40 cellular contexts compared by ENCODE assay signal in genomic region chr22:47656806-47657205, GRCh38.
"Had no signal": no experiment of that assay in that cellular context is flagged by ENCODE, and none has a peak within 500 bp of the region (broad histone marks: within the 10 kb centered on the region; RNA-seq: fewer than 3 reads in every experiment).

No MANE protein-coding gene starts in this region.

- H3K9me3 ChIP-seq: adrenal gland, ascending aorta, body of pancreas had no signal

- H3K36me3 ChIP-seq: adrenal gland, ascending aorta, brain microvascular endothelial cell, breast epithelium, cardiac muscle cell had no signal

- H3K27ac Mint-ChIP-seq: activated naive CD4-positive, alpha-beta T cell treated with anti-CD3 and anti-CD28 coated beads for 36 hours; activated naive CD4-positive, alpha-beta T cell treated with anti-CD3 and anti-CD28 coated beads, Interleukin-2, amount 10 ng/mL, durations not matched to agents 7 days and 5 days; activated naive CD4-positive, alpha-beta T cell treated with anti-CD3 and anti-CD28 coated beads, Interleukin-2, amount 50 U/mL, for 24 hours; activated naive CD4-positive, alpha-beta T cell treated with anti-CD3 and anti-CD28 coated beads, Interleukin-2, amount 50 U/mL, for 72 hours; activated naive CD8-positive, alpha-beta T cell; activated naive CD8-positive, alpha-beta T cell treated with anti-CD3 and anti-CD28 coated beads for 36 hours; activated naive CD8-positive, alpha-beta T cell treated with anti-CD3 and anti-CD28 coated beads, Interleukin-2, amount 10 ng/mL, durations not matched to agents 7 days and 5 days; activated naive CD8-positive, alpha-beta T cell treated with anti-CD3 and anti-CD28 coated beads, Interleukin-2, amount 50 U/mL, for 24 hours; activated T-cell treated with anti-CD3 and anti-CD28 coated beads, Interleukin-2, amount 50 U/mL, for 24 hours; activated T-cell treated with anti-CD3 and anti-CD28 coated beads, Interleukin-2, amount 50 U/mL, for 72 hours; activated T-helper 1 cell treated with anti-CD3 and anti-CD28 coated beads, Interleukin-12 subunit alpha, Interleukin-12 subunit beta, Interleukin-2, Interleukin-4 antibody, amounts not matched to agents 30 ng/mL and 10 ng/mL and 1 ng/mL, durations not matched to agents 14 hours and 24 hours and 36 hours; activated T-helper 17 cell treated with anti-CD3 and anti-CD28 coated beads, Interleukin-2, amount 50 U/mL, for 72 hours; activated T-helper 2 cell treated with anti-CD3 and anti-CD28 coated beads, Interferon-gamma antibody, Interleukin-2, Interleukin-4, amounts not matched to agents 10 μg/mL and 5 μg/mL and 100 μg/mL, durations not matched to agents 14 hours and 24 hours and 36 hours had no signal

- H3K27me3 ChIP-seq: adrenal gland, ascending aorta, body of pancreas, brain microvascular endothelial cell, cardiac muscle cell had no signal

- H3K36me3 Mint-ChIP-seq: activated naive CD4-positive, alpha-beta T cell treated with anti-CD3 and anti-CD28 coated beads, Interleukin-2, amount 10 ng/mL, durations not matched to agents 7 days and 5 days; activated naive CD4-positive, alpha-beta T cell treated with anti-CD3 and anti-CD28 coated beads, Interleukin-2, amount 50 U/mL, for 24 hours; activated naive CD8-positive, alpha-beta T cell; activated naive CD8-positive, alpha-beta T cell treated with anti-CD3 and anti-CD28 coated beads for 36 hours; activated naive CD8-positive, alpha-beta T cell treated with anti-CD3 and anti-CD28 coated beads, Interleukin-2, amount 10 ng/mL, durations not matched to agents 7 days and 5 days; brain had no signal

- H3K4me1 Mint-ChIP-seq: activated naive CD4-positive, alpha-beta T cell treated with anti-CD3 and anti-CD28 coated beads, Interleukin-2, amount 10 ng/mL, durations not matched to agents 7 days and 5 days; activated naive CD4-positive, alpha-beta T cell treated with anti-CD3 and anti-CD28 coated beads, Interleukin-2, amount 50 U/mL, for 24 hours; activated naive CD8-positive, alpha-beta T cell treated with anti-CD3 and anti-CD28 coated beads for 36 hours; activated naive CD8-positive, alpha-beta T cell treated with anti-CD3 and anti-CD28 coated beads, Interleukin-2, amount 10 ng/mL, durations not matched to agents 7 days and 5 days; activated naive CD8-positive, alpha-beta T cell treated with anti-CD3 and anti-CD28 coated beads, Interleukin-2, amount 50 U/mL, for 24 hours; activated T-helper 17 cell treated with anti-CD3 and anti-CD28 coated beads, Interleukin-2, amount 50 U/mL, for 72 hours; brain; central memory CD8-positive, alpha-beta T cell had no signal

- FAIRE-seq: astrocyte had no signal

- ATAC-seq: activated naive CD4-positive, alpha-beta T cell treated with anti-CD3 and anti-CD28 coated beads, Interleukin-2, amount 50 U/mL, for 72 hours; activated naive CD8-positive, alpha-beta T cell treated with anti-CD3 and anti-CD28 coated beads, Interleukin-2, amount 50 U/mL, for 24 hours; activated T-cell treated with anti-CD3 and anti-CD28 coated beads, Interleukin-2, amount 50 U/mL, for 4 hours; activated T-cell treated with anti-CD3 and anti-CD28 coated beads, Interleukin-2, amount 50 U/mL, for 72 hours; activated T-helper 17 cell treated with anti-CD3 and anti-CD28 coated beads, Interleukin-2, amount 50 U/mL, for 72 hours; body of pancreas had no signal

- H3K27ac ChIP-seq: adrenal gland, ascending aorta, body of pancreas, brain microvascular endothelial cell, breast epithelium, cardiac muscle cell had no signal

- H3K4me3 ChIP-seq: adrenal gland, ascending aorta, body of pancreas, breast epithelium, cardiac muscle cell had no signal

- H3K27me3 Mint-ChIP-seq: activated naive CD4-positive, alpha-beta T cell treated with anti-CD3 and anti-CD28 coated beads, Interleukin-2, amount 50 U/mL, for 24 hours; activated naive CD8-positive, alpha-beta T cell treated with anti-CD3 and anti-CD28 coated beads for 36 hours; activated naive CD8-positive, alpha-beta T cell treated with anti-CD3 and anti-CD28 coated beads, Interleukin-2, amount 10 ng/mL, durations not matched to agents 7 days and 5 days; activated naive CD8-positive, alpha-beta T cell treated with anti-CD3 and anti-CD28 coated beads, Interleukin-2, amount 50 U/mL, for 24 hours; brain; central memory CD8-positive, alpha-beta T cell had no signal

- DNase-seq: activated effector memory CD4-positive, alpha-beta T cell treated with anti-CD3 and anti-CD28 coated beads, Interleukin-2, amount 50 U/mL, for 16 hours; activated effector memory CD4-positive, alpha-beta T cell treated with Interleukin-2 at 50 U/mL for 16 hours; activated gamma-delta T cell; activated gamma-delta T cell treated with Interleukin-2 at 50 U/mL for 16 hours; activated naive CD4-positive, alpha-beta T cell; activated naive CD4-positive, alpha-beta T cell treated with anti-CD3 and anti-CD28 coated beads for 36 hours; activated naive CD4-positive, alpha-beta T cell treated with anti-CD3 and anti-CD28 coated beads, Interleukin-2, amount 10 ng/mL, durations not matched to agents 7 days and 5 days; activated naive CD4-positive, alpha-beta T cell treated with anti-CD3 and anti-CD28 coated beads, Interleukin-2, amount 50 U/mL, for 16 hours; activated naive CD4-positive, alpha-beta T cell treated with Interleukin-2 at 50 U/mL for 16 hours; activated naive CD8-positive, alpha-beta T cell treated with anti-CD3 and anti-CD28 coated beads for 36 hours; activated naive CD8-positive, alpha-beta T cell treated with anti-CD3 and anti-CD28 coated beads, Interleukin-2, amount 10 ng/mL, durations not matched to agents 7 days and 5 days; activated naive CD8-positive, alpha-beta T cell treated with anti-CD3 and anti-CD28 coated beads, Interleukin-2, amount 50 U/mL, for 24 hours; activated T-cell treated with anti-CD3 and anti-CD28 coated beads for 4 hours; activated T-cell treated with anti-CD3 and anti-CD28 coated beads, Interleukin-2, amount 50 U/mL, for 1 hour; activated T-cell treated with anti-CD3 and anti-CD28 coated beads, Interleukin-2, amount 50 U/mL, for 24 hours; activated T-cell treated with anti-CD3 and anti-CD28 coated beads, Interleukin-2, amount 50 U/mL, for 4 hours; activated T-cell treated with anti-CD3 and anti-CD28 coated beads, Interleukin-2, amount 50 U/mL, for 48 hours; activated T-cell treated with anti-CD3 and anti-CD28 coated beads, Interleukin-2, amount 50 U/mL, for 72 hours; adrenal gland; amniotic stem cell; amygdala; anterior cingulate cortex; aorta; body of pancreas; brain microvascular endothelial cell; caudate nucleus; central memory CD4-positive, alpha-beta T cell; cerebellar nuclear complex had no signal

- H3K4me1 ChIP-seq: adrenal gland, ascending aorta, body of pancreas, breast epithelium had no signal

- H3K4me3 Mint-ChIP-seq: activated naive CD4-positive, alpha-beta T cell treated with anti-CD3 and anti-CD28 coated beads for 36 hours; activated naive CD4-positive, alpha-beta T cell treated with anti-CD3 and anti-CD28 coated beads, Interleukin-2, amount 10 ng/mL, durations not matched to agents 7 days and 5 days; activated naive CD4-positive, alpha-beta T cell treated with anti-CD3 and anti-CD28 coated beads, Interleukin-2, amount 50 U/mL, for 24 hours; activated naive CD8-positive, alpha-beta T cell; activated naive CD8-positive, alpha-beta T cell treated with anti-CD3 and anti-CD28 coated beads for 36 hours; activated naive CD8-positive, alpha-beta T cell treated with anti-CD3 and anti-CD28 coated beads, Interleukin-2, amount 10 ng/mL, durations not matched to agents 7 days and 5 days; activated naive CD8-positive, alpha-beta T cell treated with anti-CD3 and anti-CD28 coated beads, Interleukin-2, amount 50 U/mL, for 24 hours; activated T-cell treated with anti-CD3 and anti-CD28 coated beads, Interleukin-2, amount 50 U/mL, for 24 hours; activated T-cell treated with anti-CD3 and anti-CD28 coated beads, Interleukin-2, amount 50 U/mL, for 4 hours; activated T-cell treated with anti-CD3 and anti-CD28 coated beads, Interleukin-2, amount 50 U/mL, for 72 hours; activated T-helper 1 cell treated with anti-CD3 and anti-CD28 coated beads, Interleukin-12 subunit alpha, Interleukin-12 subunit beta, Interleukin-2, Interleukin-4 antibody, amounts not matched to agents 30 ng/mL and 10 ng/mL and 1 ng/mL, durations not matched to agents 14 hours and 24 hours and 36 hours; activated T-helper 17 cell treated with anti-CD3 and anti-CD28 coated beads, Interleukin-2, amount 50 U/mL, for 72 hours; brain; central memory CD8-positive, alpha-beta T cell had no signal

- H3K9me3 Mint-ChIP-seq: activated naive CD4-positive, alpha-beta T cell treated with anti-CD3 and anti-CD28 coated beads for 36 hours; activated naive CD4-positive, alpha-beta T cell treated with anti-CD3 and anti-CD28 coated beads, Interleukin-2, amount 50 U/mL, for 24 hours; activated naive CD8-positive, alpha-beta T cell treated with anti-CD3 and anti-CD28 coated beads for 36 hours; activated naive CD8-positive, alpha-beta T cell treated with anti-CD3 and anti-CD28 coated beads, Interleukin-2, amount 50 U/mL, for 24 hours; activated T-cell treated with anti-CD3 and anti-CD28 coated beads, Interleukin-2, amount 50 U/mL, for 24 hours; central memory CD8-positive, alpha-beta T cell had no signal
